8 cellular contexts compared by ENCODE assay signal in genomic region chr18:54359233-54359632, GRCh38. TPM values are rescaled to one million over a fixed set of nuclear protein-coding genes. Genes with fewer than 3 reads are reported as not detected.
DNase-seq lines count a peak whose midpoint lies in the region; ATAC-seq, FAIRE-seq and TF ChIP-seq lines count a peak whose summit lies in the region.

No MANE protein-coding gene starts in this region.

- no peaks in the 10 kb centered on the region; a peak in 2 of 5 replicates for H3K27me3 ChIP-seq in HepG2 (ENCODE audit: control insufficient read depth in 1 of 2, insufficient read depth in 2 of 2, low read length in 2 of 2)
- H3K27me3 ChIP-seq in right lobe of liver: no peaks in the 10 kb centered on the region

- in situ Hi-C loops in HepG2 (cut with HindIII; ENCODE audit: extremely low pct_ligation_motif_present, low pct_unique_long_range_greater_than_20kb): no loop called here

- H3K9me3 ChIP-seq in HepG2 (ENCODE audit: low read length) (no peaks in the 10 kb centered on the region), right lobe of liver (no peaks in the 10 kb centered on the region)

- H3K36me3 ChIP-seq in HepG2 (replicated peaks in 1 of 2; ENCODE audit: control insufficient read depth in 1 of 2, insufficient read depth in 2 of 2, low read length in 2 of 2) (no peaks in the 10 kb centered on the region), right lobe of liver (no peaks in the 10 kb centered on the region)

- peak overlapping the region; percentile 99 for H3K4me3 Mint-ChIP-seq in activated T-helper 2 cell treated with anti-CD3 and anti-CD28 coated beads, Interferon-gamma antibody, Interleukin-2, Interleukin-4, amounts not matched to agents 10 μg/mL and 5 μg/mL and 100 μg/mL, durations not matched to agents 14 hours and 24 hours and 36 hours (ENCODE audit: low read depth)

- ATAC-seq in HepG2 (no peak), right lobe of liver (no peak), GM18502 (IDR thresholded peaks at IDR 0.05; ENCODE audit: poor library complexity, unreplicated experiment) (no peak)

- no peaks in the 10 kb centered on the region for H3K27me3 Mint-ChIP-seq in activated T-helper 2 cell treated with anti-CD3 and anti-CD28 coated beads, Interferon-gamma antibody, Interleukin-2, Interleukin-4, amounts not matched to agents 10 μg/mL and 5 μg/mL and 100 μg/mL, durations not matched to agents 14 hours and 24 hours and 36 hours (ENCODE audit: low read depth)

- peaks cover 21% of the 10 kb centered on the region for H3K4me1 Mint-ChIP-seq in activated T-helper 2 cell treated with anti-CD3 and anti-CD28 coated beads, Interferon-gamma antibody, Interleukin-2, Interleukin-4, amounts not matched to agents 10 μg/mL and 5 μg/mL and 100 μg/mL, durations not matched to agents 14 hours and 24 hours and 36 hours (ENCODE audit: low read depth)

- CTCF ChIA-PET in HepG2 (lab: Yijun Ruan, JAX; ENCODE audit: low intra/inter-chr PET ratio, low total read pairs): no interaction called here

- TF ChIP-seq CTCF in HepG2 (CRISPR knock-in tag; IDR thresholded peaks at IDR 0.05) (no peak), right lobe of liver (IDR thresholded peaks at IDR 0.05) (no peak)

- peak overlapping the region; percentile 93 for H3K4me2 ChIP-seq in HepG2 (ENCODE audit: low read depth, low read length)

- 42% methylated on average over 6 of the region's 6 CpGs for WGBS in HepG2 (ENCODE audit: low lambda C conversion rate)
- WGBS in right lobe of liver (ENCODE audit: insufficient coverage, low coverage, low lambda C conversion rate, missing lambda C conversion rate): 48% methylated on average over 6 of the region's 6 CpGs

- H3K9ac ChIP-seq in HepG2 (ENCODE audit: insufficient read depth, low read depth, low read length): peak overlapping the region; percentile 68; the same call in 1 of the 2 replicates

- H3K79me2 ChIP-seq in HepG2 (ENCODE audit: insufficient read depth, low read length): no peaks in the 10 kb centered on the region

- intact Hi-C loops in HepG2 (cut with micrococcal nuclease; ENCODE audit: unreplicated experiment): no loop called here
- intact Hi-C loops in right lobe of liver (cut with DNase I): no loop called here
- intact Hi-C loops in activated T-helper 2 cell treated with anti-CD3 and anti-CD28 coated beads, Interferon-gamma antibody, Interleukin-2, Interleukin-4, amounts not matched to agents 10 μg/mL and 5 μg/mL and 100 μg/mL, durations not matched to agents 14 hours and 24 hours and 36 hours (cut with micrococcal nuclease): no loop called here

- TF ChIP-seq RAD21 in HepG2 (CRISPR knock-in tag; IDR thresholded peaks at IDR 0.05): no peak

- no TSS peak for BruUV-seq in HepG2 (replicated peaks; lab: Mats Ljungman, UMichigan)

- POLR2A ChIA-PET in HepG2 (lab: Yijun Ruan, JAX): no interaction called here

- no peak overlapping the region for H3K27ac Mint-ChIP-seq in activated T-helper 2 cell treated with anti-CD3 and anti-CD28 coated beads, Interferon-gamma antibody, Interleukin-2, Interleukin-4, amounts not matched to agents 10 μg/mL and 5 μg/mL and 100 μg/mL, durations not matched to agents 14 hours and 24 hours and 36 hours

- H2AFZ ChIP-seq in HepG2 (ENCODE audit: low read length): peak overlapping the region; percentile 92

- H3K9me3 Mint-ChIP-seq in activated T-helper 2 cell treated with anti-CD3 and anti-CD28 coated beads, Interferon-gamma antibody, Interleukin-2, Interleukin-4, amounts not matched to agents 10 μg/mL and 5 μg/mL and 100 μg/mL, durations not matched to agents 14 hours and 24 hours and 36 hours: no peaks in the 10 kb centered on the region

- H3K4me1 ChIP-seq in HepG2 (ENCODE audit: insufficient read depth, low read length): peaks cover 28% of the 10 kb centered on the region
- peaks cover 0 to 9% (median 0%) of the 10 kb centered on the region in 4 donors for H3K4me1 ChIP-seq in right lobe of liver

- TF ChIP-seq POLR2A in HepG2 (IDR thresholded peaks at IDR 0.05; ENCODE audit: insufficient read depth in 1 of 2, low read depth in 2 of 2, low read length in 2 of 2) (no peak), right lobe of liver (IDR thresholded peaks at IDR 0.05) (no peak)

- H3K36me3 Mint-ChIP-seq in activated T-helper 2 cell treated with anti-CD3 and anti-CD28 coated beads, Interferon-gamma antibody, Interleukin-2, Interleukin-4, amounts not matched to agents 10 μg/mL and 5 μg/mL and 100 μg/mL, durations not matched to agents 14 hours and 24 hours and 36 hours (ENCODE audit: low read depth): peaks cover 22% of the 10 kb centered on the region

- no peaks in the 10 kb centered on the region for H4K20me1 ChIP-seq in HepG2 (ENCODE audit: insufficient read depth, low read length)

- TF ChIP-seq EP300 in HepG2 (IDR thresholded peaks at IDR 0.05; ENCODE audit: low read depth in 2 of 2, low read length in 2 of 2) (no peak), HepG2 (CRISPR knock-in tag; IDR thresholded peaks at IDR 0.05; ENCODE audit: borderline replicate concordance) (no peak)

- DNase-seq in HepG2 (ENCODE audit: low spot score) (no peak), right lobe of liver (no peak), left kidney (ENCODE audit: low read depth, low spot score) (peak; percentile 10), DMS153 (lab: John Stamatoyannopoulos, UW) (no peak), AG08395 (ENCODE audit: low spot score) (no peak), NCI-H2081 treated with DMSO at 0.1 percent for 48 hours (lab: John Stamatoyannopoulos, UW) (no peak)
- no peak for DNase-seq in activated T-helper 2 cell treated with anti-CD3 and anti-CD28 coated beads, Interferon-gamma antibody, Interleukin-2, Interleukin-4, amounts not matched to agents 10 μg/mL and 5 μg/mL and 100 μg/mL, durations not matched to agents 14 hours and 24 hours and 36 hours (ENCODE audit: low spot score)

- H3K27ac ChIP-seq in HepG2 (ENCODE audit: extremely low read length, insufficient read depth, low read length) (no peak overlapping the region), right lobe of liver (no peak overlapping the region)

- peak; percentile 23 for FAIRE-seq in HepG2 (lab: Jason Lieb, UNC)

- H3K4me3 ChIP-seq in HepG2 (replicated peaks in 1 of 3; ENCODE audit: insufficient read depth in 1 of 3, low read depth in 2 of 3, low read length in 3 of 3) (peak overlapping the region; percentile 92 to 99 (median 97); a peak in 5 of 6 replicates), right lobe of liver (no peak overlapping the region)

RNA-seq across cellular contexts. Expression of gene C18orf54, which starts 1.5 kb away (rescaled TPM):
- total RNA-seq in HepG2 (2016; rRNA removed; fragmentation: Illumina TruSeq; extraction: Trizol): 2.5 and 8.1 TPM in 2 replicates
- 0.79 and 0.91 TPM in 2 replicates for total RNA-seq in HepG2 (2016; cell fraction: cytosol; rRNA removed; fragmentation: Illumina TruSeq; extraction: Trizol; ENCODE audit: low read depth)
- total RNA-seq in HepG2 (2016; cell fraction: insoluble cytoplasmic fraction; rRNA removed; fragmentation: Illumina TruSeq; extraction: Trizol): 1.6 and 6.8 TPM in 2 replicates
- total RNA-seq in HepG2 (2016; cell fraction: membrane; rRNA removed; fragmentation: Illumina TruSeq; extraction: Trizol): 1.9 and 2.9 TPM in 2 replicates
- total RNA-seq in HepG2 (2016; cell fraction: nucleus; rRNA removed; fragmentation: Illumina TruSeq; extraction: Trizol): 4.2 and 4.6 TPM in 2 replicates
- polyA plus RNA-seq in HepG2 (2011; rRNA removed): 0.94 and 1.8 TPM in 2 replicates
- 0.30 and 0.56 TPM in 2 replicates for polyA plus RNA-seq in HepG2 (2011; cell fraction: cytosol; rRNA removed)
- 0.92 and 1.2 TPM in 2 replicates for polyA plus RNA-seq in HepG2 (2011; cell fraction: nucleus; rRNA removed)
- polyA plus RNA-seq in HepG2 (2012): 1.1 and 2.0 TPM in 2 replicates
- 0.14 and 0.19 TPM in 2 replicates for polyA plus RNA-seq in HepG2 (2016; cell fraction: cytosol; fragmentation: Illumina TruSeq; extraction: Trizol; ENCODE audit: low read depth)
- polyA plus RNA-seq in HepG2 (2016; cell fraction: insoluble cytoplasmic fraction; fragmentation: Illumina TruSeq; extraction: Trizol; ENCODE audit: low read depth): 5.7 and 6.0 TPM in 2 replicates
- polyA plus RNA-seq in HepG2 (2016; cell fraction: membrane; fragmentation: Illumina TruSeq; extraction: Trizol; ENCODE audit: low read depth): 0.69 and 0.83 TPM in 2 replicates
- polyA plus RNA-seq in HepG2 (2016; cell fraction: nucleus; fragmentation: Illumina TruSeq; extraction: Trizol; ENCODE audit: insufficient read depth, low read depth): 4.3 and 5.4 TPM in 2 replicates
- polyA minus RNA-seq in HepG2 (2011; rRNA and poly(A)+ RNA removed; ENCODE audit: low replicate concordance): 0.74 and 1.1 TPM in 2 replicates
- polyA minus RNA-seq in HepG2 (2011; cell fraction: cytosol; rRNA and poly(A)+ RNA removed): 4.5 and 5.2 TPM in 2 replicates
- 5.5 and 7.2 TPM in 2 replicates for polyA minus RNA-seq in HepG2 (2011; cell fraction: nucleus; rRNA and poly(A)+ RNA removed)
- under 1 TPM; 0.12 to 0.55 (median 0.33) TPM for total RNA-seq in right lobe of liver
- total RNA-seq in activated T-helper 2 cell treated with anti-CD3 and anti-CD28 coated beads, Interferon-gamma antibody, Interleukin-2, Interleukin-4, amounts not matched to agents 10 μg/mL and 5 μg/mL and 100 μg/mL, durations not matched to agents 14 hours and 24 hours and 36 hours: 10.4 and 10.9 TPM in 2 replicates

RNA-seq across cellular contexts. Expression of gene STARD6, which starts 1.6 kb away (rescaled TPM):
- total RNA-seq in HepG2 (2016; rRNA removed; fragmentation: Illumina TruSeq; extraction: Trizol) (not detected in 2 replicates), right lobe of liver (not detected)
- total RNA-seq in HepG2 (2016; cell fraction: cytosol; rRNA removed; fragmentation: Illumina TruSeq; extraction: Trizol; ENCODE audit: low read depth): not detected in 2 replicates
- not detected in 2 replicates for total RNA-seq in HepG2 (2016; cell fraction: insoluble cytoplasmic fraction; rRNA removed; fragmentation: Illumina TruSeq; extraction: Trizol)
- total RNA-seq in HepG2 (2016; cell fraction: membrane; rRNA removed; fragmentation: Illumina TruSeq; extraction: Trizol): not detected in 2 replicates
- total RNA-seq in HepG2 (2016; cell fraction: nucleus; rRNA removed; fragmentation: Illumina TruSeq; extraction: Trizol): not detected in 2 replicates
- polyA plus RNA-seq in HepG2 (2011; rRNA removed): not detected in 2 replicates
- polyA plus RNA-seq in HepG2 (2011; cell fraction: cytosol; rRNA removed): not detected in 2 replicates
- not detected in 2 replicates for polyA plus RNA-seq in HepG2 (2011; cell fraction: nucleus; rRNA removed)
- not detected in 2 replicates for polyA plus RNA-seq in HepG2 (2012)
- not detected in 2 replicates for polyA plus RNA-seq in HepG2 (2016; cell fraction: cytosol; fragmentation: Illumina TruSeq; extraction: Trizol; ENCODE audit: low read depth)
- polyA plus RNA-seq in HepG2 (2016; cell fraction: insoluble cytoplasmic fraction; fragmentation: Illumina TruSeq; extraction: Trizol; ENCODE audit: low read depth): not detected in 2 replicates
- not detected in 2 replicates for polyA plus RNA-seq in HepG2 (2016; cell fraction: membrane; fragmentation: Illumina TruSeq; extraction: Trizol; ENCODE audit: low read depth)
- polyA plus RNA-seq in HepG2 (2016; cell fraction: nucleus; fragmentation: Illumina TruSeq; extraction: Trizol; ENCODE audit: insufficient read depth, low read depth): not detected in 2 replicates
- not detected in 2 replicates for polyA minus RNA-seq in HepG2 (2011; rRNA and poly(A)+ RNA removed; ENCODE audit: low replicate concordance)
- polyA minus RNA-seq in HepG2 (2011; cell fraction: cytosol; rRNA and poly(A)+ RNA removed): not detected in 2 replicates
- not detected in 2 replicates for polyA minus RNA-seq in HepG2 (2011; cell fraction: nucleus; rRNA and poly(A)+ RNA removed)
- not detected in 2 replicates for total RNA-seq in activated T-helper 2 cell treated with anti-CD3 and anti-CD28 coated beads, Interferon-gamma antibody, Interleukin-2, Interleukin-4, amounts not matched to agents 10 μg/mL and 5 μg/mL and 100 μg/mL, durations not matched to agents 14 hours and 24 hours and 36 hours

Comparison
In these comparisons a context has a peak if more than half of its experiments do, and no peak if none do; other contexts are left out.
1. H3K4me3 ChIP-seq: peak in HepG2 (3 of 3); none in right lobe of liver (0 of 3).